Comparison of ENCODE assay signal across 9 cellular contexts in the genomic region with DNA sequence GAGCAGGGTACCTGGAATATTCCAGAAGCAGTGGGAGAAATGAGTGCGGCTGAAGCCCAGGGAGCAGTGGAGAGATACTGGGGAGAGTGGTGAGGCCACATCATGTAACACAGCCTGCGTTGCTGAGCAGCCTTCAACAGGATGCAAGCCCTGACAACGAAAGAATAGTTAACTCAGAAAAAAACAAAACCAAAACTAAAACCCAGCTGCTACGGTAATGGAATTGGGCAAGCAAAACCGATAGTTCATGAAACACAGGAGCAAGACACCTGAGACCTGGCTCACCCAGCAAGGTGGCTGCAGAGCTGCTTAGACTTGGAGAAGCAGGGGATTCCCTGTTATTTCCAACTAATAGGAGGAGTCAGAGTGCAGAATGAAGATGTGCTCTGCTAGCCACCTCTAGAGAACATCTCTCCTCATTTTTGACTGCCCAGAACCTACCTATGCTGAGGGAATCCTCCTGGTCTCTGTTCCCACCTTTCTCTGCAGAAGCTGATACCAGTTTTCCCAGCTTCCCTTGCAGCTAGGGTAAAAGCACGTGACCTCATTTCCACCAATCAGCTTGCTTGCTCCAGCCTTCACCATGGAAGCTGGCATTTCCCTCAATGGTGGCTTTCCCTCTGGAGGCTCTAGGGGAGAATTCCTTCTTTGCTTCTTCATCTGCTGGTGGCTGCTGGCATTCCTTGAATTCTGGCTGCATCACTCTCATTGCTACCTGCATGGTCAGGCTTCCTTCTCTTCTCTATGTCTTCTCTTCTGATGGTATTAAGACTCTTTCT. TPM values are rescaled to one million over a fixed set of nuclear protein-coding genes. Genes with fewer than 3 reads are reported as not detected.
DNase-seq lines count a peak whose midpoint lies in the region; ATAC-seq, FAIRE-seq and TF ChIP-seq lines count a peak whose summit lies in the region.
"Had no signal": no experiment of that assay in that cellular context is flagged by ENCODE, and none has a peak within 500 bp of the region (broad histone marks: within the 10 kb centered on the region; RNA-seq: fewer than 3 reads in every experiment).

No MANE protein-coding gene starts in this region.

- TF ChIP-seq CTCF in HepG2 (CRISPR knock-in tag; IDR thresholded peaks at IDR 0.05): no peak

- H3K36me3 ChIP-seq in HepG2 (replicated peaks in 1 of 2; ENCODE audit: control insufficient read depth in 1 of 2, insufficient read depth in 2 of 2, low read length in 2 of 2): no peaks in the 10 kb centered on the region

- in situ Hi-C loops in HepG2 (cut with HindIII; ENCODE audit: extremely low pct_ligation_motif_present, low pct_unique_long_range_greater_than_20kb): no loop called here

- no peak overlapping the region for H3K4me3 ChIP-seq in HepG2 (replicated peaks in 1 of 3; ENCODE audit: insufficient read depth in 1 of 3, low read depth in 2 of 3, low read length in 3 of 3)

- no peak for TF ChIP-seq POLR2A in HepG2 (IDR thresholded peaks at IDR 0.05; ENCODE audit: insufficient read depth in 1 of 2, low read depth in 2 of 2, low read length in 2 of 2)

- no peak overlapping the region for H3K27ac ChIP-seq in HepG2 (ENCODE audit: extremely low read length, insufficient read depth, low read length)

- no peaks in the 10 kb centered on the region for H4K20me1 ChIP-seq in HepG2 (ENCODE audit: insufficient read depth, low read length)

- no peak for TF ChIP-seq RAD21 in HepG2 (CRISPR knock-in tag; IDR thresholded peaks at IDR 0.05)

- no peak overlapping the region for H3K9ac ChIP-seq in HepG2 (ENCODE audit: insufficient read depth, low read depth, low read length)

- POLR2A ChIA-PET in HepG2 (lab: Yijun Ruan, JAX): no interaction called here

- WGBS in HepG2 (ENCODE audit: low lambda C conversion rate): 15% methylated on average over 6 of the region's 6 CpGs

- no peaks in the 10 kb centered on the region for H3K4me1 ChIP-seq in HepG2 (ENCODE audit: insufficient read depth, low read length)

- no peak overlapping the region for H3K4me2 ChIP-seq in HepG2 (ENCODE audit: low read depth, low read length)

- ATAC-seq in GM18502 (IDR thresholded peaks at IDR 0.05; ENCODE audit: poor library complexity, unreplicated experiment) (peak; percentile 72), GM21825 (IDR thresholded peaks at IDR 0.05; ENCODE audit: unreplicated experiment) (peak; percentile 67), HepG2 (no peak), GM18519 (IDR thresholded peaks at IDR 0.05; ENCODE audit: low FRiP score, unreplicated experiment) (no peak)

- H2AFZ ChIP-seq in HepG2 (ENCODE audit: low read length): no peak overlapping the region

- H3K9me3 ChIP-seq in HepG2 (ENCODE audit: low read length): no peaks in the 10 kb centered on the region; the same call in 1 of the 2 replicates

- TF ChIP-seq EP300 in HepG2 (IDR thresholded peaks at IDR 0.05; ENCODE audit: low read depth in 2 of 2, low read length in 2 of 2) (no peak), HepG2 (CRISPR knock-in tag; IDR thresholded peaks at IDR 0.05; ENCODE audit: borderline replicate concordance) (no peak)

- H3K79me2 ChIP-seq in HepG2 (ENCODE audit: insufficient read depth, low read length): no peaks in the 10 kb centered on the region

- CTCF ChIA-PET in HepG2 (lab: Yijun Ruan, JAX; ENCODE audit: low intra/inter-chr PET ratio, low total read pairs): no interaction called here

- BruUV-seq in HepG2 (replicated peaks; lab: Mats Ljungman, UMichigan): no TSS peak

- FAIRE-seq in HepG2 (lab: Jason Lieb, UNC): no peak

- no peaks in the 10 kb centered on the region; a peak in 1 of 5 replicates for H3K27me3 ChIP-seq in HepG2 (ENCODE audit: control insufficient read depth in 1 of 2, insufficient read depth in 2 of 2, low read length in 2 of 2)

- intact Hi-C loops in HepG2 (cut with micrococcal nuclease; ENCODE audit: unreplicated experiment): no loop called here

- DNase-seq in RPMI8226 (peak; percentile 31), HepG2 (ENCODE audit: low spot score) (no peak), NCI-H526 (lab: John Stamatoyannopoulos, UW) (no peak), AG08396 (ENCODE audit: low spot score) (no peak), cerebellum (ENCODE audit: low spot score) (no peak)
- DNase-seq: NCI-H2029 had no signal

TF ChIP-seq in HepG2, 621 proteins besides CTCF, POLR2A, EP300 and RAD21:
- TF ChIP-seq RAD51 (IDR thresholded peaks at IDR 0.05; ENCODE audit: borderline replicate concordance) (peak; percentile 46; the same call in 1 of the 2 replicates), ZFYVE20 (CRISPR knock-in tag; IDR thresholded peaks at IDR 0.05; ENCODE audit: borderline replicate concordance, low read depth) (no peak), HINFP (CRISPR knock-in tag; IDR thresholded peaks at IDR 0.05; ENCODE audit: low read depth) (no peak), ZBTB39 (CRISPR knock-in tag; IDR thresholded peaks at IDR 0.05) (no peak)
TF ChIP-seq in HepG2: peak in this region for 1.

RNA-seq across cellular contexts. Expression of gene XYLT1, which starts 59.4 kb away (rescaled TPM):
- total RNA-seq in HepG2 (2016; rRNA removed; fragmentation: Illumina TruSeq; extraction: Trizol): not detected in 2 replicates
- not detected in 2 replicates for total RNA-seq in HepG2 (2016; cell fraction: cytosol; rRNA removed; fragmentation: Illumina TruSeq; extraction: Trizol; ENCODE audit: low read depth)
- not detected in 2 replicates for total RNA-seq in HepG2 (2016; cell fraction: insoluble cytoplasmic fraction; rRNA removed; fragmentation: Illumina TruSeq; extraction: Trizol)
- total RNA-seq in HepG2 (2016; cell fraction: membrane; rRNA removed; fragmentation: Illumina TruSeq; extraction: Trizol): not detected in 2 replicates
- total RNA-seq in HepG2 (2016; cell fraction: nucleus; rRNA removed; fragmentation: Illumina TruSeq; extraction: Trizol): not detected in 2 replicates
- not detected in 2 replicates for polyA plus RNA-seq in HepG2 (2011; rRNA removed)
- polyA plus RNA-seq in HepG2 (2011; cell fraction: cytosol; rRNA removed): under 0.01 TPM in 1 of 2 replicates, not detected in the other
- polyA plus RNA-seq in HepG2 (2011; cell fraction: nucleus; rRNA removed): 0.02 TPM in 2 replicates
- not detected in 2 replicates for polyA plus RNA-seq in HepG2 (2012)
- polyA plus RNA-seq in HepG2 (2016; cell fraction: cytosol; fragmentation: Illumina TruSeq; extraction: Trizol; ENCODE audit: low read depth): not detected in 2 replicates
- not detected in 2 replicates for polyA plus RNA-seq in HepG2 (2016; cell fraction: insoluble cytoplasmic fraction; fragmentation: Illumina TruSeq; extraction: Trizol; ENCODE audit: low read depth)
- not detected in 2 replicates for polyA plus RNA-seq in HepG2 (2016; cell fraction: membrane; fragmentation: Illumina TruSeq; extraction: Trizol; ENCODE audit: low read depth)
- polyA plus RNA-seq in HepG2 (2016; cell fraction: nucleus; fragmentation: Illumina TruSeq; extraction: Trizol; ENCODE audit: insufficient read depth, low read depth): not detected in 2 replicates
- 0.89 TPM in 1 of 2 replicates, not detected in the other for polyA minus RNA-seq in HepG2 (2011; rRNA and poly(A)+ RNA removed; ENCODE audit: low replicate concordance)
- polyA minus RNA-seq in HepG2 (2011; cell fraction: cytosol; rRNA and poly(A)+ RNA removed): not detected in 2 replicates
- not detected in 2 replicates for polyA minus RNA-seq in HepG2 (2011; cell fraction: nucleus; rRNA and poly(A)+ RNA removed)
- total RNA-seq in cerebellum: 42.9 TPM

Comparison
In these comparisons a context has a peak if more than half of its experiments do, and no peak if none do; other contexts are left out.
1. ATAC-seq: peak in GM18502 (single experiment) and GM21825 (single experiment); none in HepG2 (single experiment) and GM18519 (single experiment).
2. RNA of gene XYLT1, which starts 59.4 kb away (total RNA-seq): 42.9 TPM in cerebellum (single experiment); not detected in HepG2; every median in the first group is over 10 times any median in the second.